27 cellular contexts compared by ENCODE assay signal in genomic region chr20:16167423-16167822, GRCh38.
"Had no signal": no experiment of that assay in that cellular context is flagged by ENCODE, and none has a peak within 500 bp of the region (broad histone marks: within the 10 kb centered on the region; RNA-seq: fewer than 3 reads in every experiment).

No MANE protein-coding gene starts in this region.

- ATAC-seq: activated CD8-positive, alpha-beta T cell treated with anti-CD3 and anti-CD28 coated beads for 36 hours; activated naive CD4-positive, alpha-beta T cell treated with anti-CD3 and anti-CD28 coated beads, Interleukin-2, amount 50 U/mL, for 72 hours; activated T-cell treated with anti-CD3 and anti-CD28 coated beads, Interleukin-2, amount 50 U/mL, for 4 hours; activated T-cell treated with anti-CD3 and anti-CD28 coated beads, Interleukin-2, amount 50 U/mL, for 72 hours; activated T-helper 17 cell treated with anti-CD3 and anti-CD28 coated beads, Interleukin-2, amount 50 U/mL, for 72 hours had no signal

- DNase-seq: activated B cell treated with CpG ODN at 0.5 μM for 24 hours; activated CD4-positive, alpha-beta memory T cell treated with anti-CD3 and anti-CD28 coated beads for 36 hours; activated CD4-positive, alpha-beta T cell treated with anti-CD3 and anti-CD28 coated beads for 4 hours; activated CD4-positive, alpha-beta T cell treated with anti-CD3 and anti-CD28 coated beads, Interleukin-2, amount 10 ng/mL, durations not matched to agents 24 days and 14 days; activated CD4-positive, alpha-beta T cell treated with anti-CD3 and anti-CD28 coated beads, Interleukin-2, amount 50 U/mL, for 1 hour; activated CD4-positive, alpha-beta T cell treated with anti-CD3 and anti-CD28 coated beads, Interleukin-2, amount 50 U/mL, for 4 hours; activated CD4-positive, CD25-positive, alpha-beta regulatory T cell treated with anti-CD3 and anti-CD28 coated beads, Interleukin-2, amount 50 U/mL, for 72 hours; activated CD8-positive, alpha-beta memory T cell treated with anti-CD3 and anti-CD28 coated beads, Interleukin-2, amount 50 U/mL, for 4 hours; activated CD8-positive, alpha-beta T cell treated with anti-CD3 and anti-CD28 coated beads for 36 hours; activated effector memory CD4-positive, alpha-beta T cell treated with anti-CD3 and anti-CD28 coated beads, Interleukin-2, amount 50 U/mL, for 16 hours; activated gamma-delta T cell treated with Interleukin-2 at 50 U/mL for 16 hours; activated naive CD4-positive, alpha-beta T cell; activated naive CD4-positive, alpha-beta T cell treated with anti-CD3 and anti-CD28 coated beads for 36 hours; activated naive CD4-positive, alpha-beta T cell treated with anti-CD3 and anti-CD28 coated beads, Interleukin-2, amount 50 U/mL, for 16 hours; activated naive CD8-positive, alpha-beta T cell treated with anti-CD3 and anti-CD28 coated beads for 36 hours; activated T-cell treated with anti-CD3 and anti-CD28 coated beads for 4 hours; activated T-cell treated with anti-CD3 and anti-CD28 coated beads, Interleukin-2, amount 50 U/mL, for 1 hour; activated T-cell treated with anti-CD3 and anti-CD28 coated beads, Interleukin-2, amount 50 U/mL, for 4 hours; activated T-cell treated with anti-CD3 and anti-CD28 coated beads, Interleukin-2, amount 50 U/mL, for 72 hours; amygdala; anterior cingulate cortex; cerebellar nuclear complex; T-helper 1 cell; T-helper 2 cell; T-helper 9 cell had no signal
